Comparison of ENCODE assay signal across 9 cellular contexts in the genomic region with DNA sequence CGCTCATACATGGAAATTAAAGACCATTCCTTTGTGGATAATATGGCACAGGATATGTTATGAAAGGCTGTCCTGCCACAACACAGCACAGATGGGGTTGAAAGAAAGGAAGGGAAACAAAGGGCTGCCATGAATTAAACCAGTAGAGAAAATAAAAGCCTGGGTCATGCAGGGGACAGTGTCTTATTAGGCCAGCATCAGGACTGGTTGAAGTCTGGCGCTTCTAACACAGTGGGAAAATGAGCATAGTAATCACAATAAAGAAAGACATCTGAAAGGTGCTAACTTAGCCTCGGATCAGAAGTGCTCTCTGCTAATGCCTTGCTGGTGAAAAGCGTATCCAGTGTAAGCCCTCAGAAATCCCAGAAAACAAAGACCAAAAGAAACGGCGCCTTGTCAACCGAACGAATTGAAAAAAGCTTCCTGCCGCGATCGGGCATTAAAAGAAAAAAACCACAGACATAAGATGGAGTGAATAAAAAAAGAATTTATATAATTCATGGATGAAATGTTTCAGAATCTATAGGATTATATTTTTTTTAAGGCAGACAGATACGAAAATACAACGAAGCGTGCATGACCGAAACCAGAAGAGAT. TPM values are rescaled to one million over a fixed set of nuclear protein-coding genes. Genes with fewer than 3 reads are reported as not detected.
DNase-seq lines count a peak whose midpoint lies in the region; ATAC-seq and TF ChIP-seq lines count a peak whose summit lies in the region.
"Had no signal": no experiment of that assay in that cellular context is flagged by ENCODE, and none has a peak within 500 bp of the region (broad histone marks: within the 10 kb centered on the region; RNA-seq: fewer than 3 reads in every experiment).

No MANE protein-coding gene starts in this region.

- H3K36me3 Mint-ChIP-seq in neural crest cell (ENCODE audit: low read depth) = peaks cover 7% of the 10 kb centered on the region

- H3K4me3 ChIP-seq in ascending aorta = peak overlapping the region in 1 of 2 donors; percentile 63
- H3K4me3 ChIP-seq in breast epithelium = no peak overlapping the region
- no peak overlapping the region for H3K4me3 ChIP-seq in right atrium auricular region
- H3K4me3 ChIP-seq: cardiac muscle cell had no signal

- H3K27ac Mint-ChIP-seq in neural crest cell (ENCODE audit: unreplicated experiment) = peak overlapping the region; percentile 97

- intact Hi-C loops in ascending aorta (cut with DNase I) (no loop called here), breast epithelium (cut with DNase I; ENCODE audit: low total_unique reads) (loop anchor here (5.0 kb wide), 1 partner anchor 382 kb away; no protein-coding TSS in a partner anchor)

- H3K4me3 Mint-ChIP-seq in neural crest cell = peak overlapping the region; percentile 95

- H3K27me3 ChIP-seq in ascending aorta (no peaks in the 10 kb centered on the region), breast epithelium (peaks cover 0 to 9% of the 10 kb centered on the region in 2 donors), right atrium auricular region (no peaks in the 10 kb centered on the region)
- H3K27me3 ChIP-seq: cardiac muscle cell had no signal

- H3K36me3 ChIP-seq in ascending aorta = no peaks in the 10 kb centered on the region
- H3K36me3 ChIP-seq in breast epithelium = no peaks in the 10 kb centered on the region
- H3K36me3 ChIP-seq in right atrium auricular region = no peaks in the 10 kb centered on the region
- H3K36me3 ChIP-seq: cardiac muscle cell had no signal

- peak overlapping the region; percentile 56 to 62 for H3K27ac ChIP-seq in ascending aorta
- no peak overlapping the region for H3K27ac ChIP-seq in breast epithelium
- no peak overlapping the region for H3K27ac ChIP-seq in right atrium auricular region
- H3K27ac ChIP-seq: cardiac muscle cell had no signal

- H3K4me1 ChIP-seq in ascending aorta (no peaks in the 10 kb centered on the region), breast epithelium (no peaks in the 10 kb centered on the region), right atrium auricular region (no peaks in the 10 kb centered on the region)

- peak; percentile 59 for DNase-seq in DMS 273 (lab: John Stamatoyannopoulos, UW; ENCODE audit: unreplicated experiment)
- DNase-seq in NCI-H1694 (lab: John Stamatoyannopoulos, UW) = peak; percentile 25
- no peak for DNase-seq in ascending aorta (ENCODE audit: low spot score in 2 of 2)
- no peak for DNase-seq in neural crest cell (ENCODE audit: low read depth, low spot score)
- DNase-seq in NAMALWA (ENCODE audit: low spot score) = no peak
- DNase-seq in breast epithelium (ENCODE audit: low spot score in 2 of 2) = no peak
- no peak for DNase-seq in right atrium auricular region (ENCODE audit: low spot score)

- no peaks in the 10 kb centered on the region for H3K9me3 Mint-ChIP-seq in neural crest cell

- H3K27me3 Mint-ChIP-seq in neural crest cell (ENCODE audit: low read depth) = no peaks in the 10 kb centered on the region

- H3K9me3 ChIP-seq in ascending aorta (no peaks in the 10 kb centered on the region), breast epithelium (peaks cover 8 to 16% of the 10 kb centered on the region in 2 donors), right atrium auricular region (no peaks in the 10 kb centered on the region)

- TF ChIP-seq CTCF in ascending aorta (IDR thresholded peaks at IDR 0.05) = no peak
- no peak for TF ChIP-seq CTCF in neural crest cell (conservative IDR thresholded peaks at IDR 0.05)
- TF ChIP-seq CTCF in breast epithelium (IDR thresholded peaks at IDR 0.05) = no peak
- no peak for TF ChIP-seq CTCF in right atrium auricular region (IDR thresholded peaks at IDR 0.05)

- no peak for TF ChIP-seq POLR2A in breast epithelium (IDR thresholded peaks at IDR 0.05)

- peaks cover 53% of the 10 kb centered on the region for H3K4me1 Mint-ChIP-seq in neural crest cell

- no peak for ATAC-seq in GM18511 (IDR thresholded peaks at IDR 0.05; ENCODE audit: unreplicated experiment)

RNA-seq across cellular contexts. Expression of gene MKRN3, which starts 0.6 kb away (rescaled TPM):
- total RNA-seq in ascending aorta (3.4 TPM), neural crest cell (3.0 and 3.8 TPM in 2 replicates), breast epithelium (under 1 TPM in 2 of 3 donors, not detected in 1; 0.16 to 0.98 TPM), right atrium auricular region (under 1 TPM in 1 of 2 donors, not detected in 1; 0.43 TPM)
- total RNA-seq: cardiac muscle cell had no signal

Comparison
In these comparisons a context has a peak if more than half of its experiments do, and no peak if none do; other contexts are left out.
1. DNase-seq: peak in DMS 273 (single experiment) and NCI-H1694 (single experiment); none in ascending aorta (0 of 2), neural crest cell (single experiment), NAMALWA (single experiment), breast epithelium (0 of 2) and right atrium auricular region (single experiment).
2. H3K27ac ChIP-seq: peak in ascending aorta (2 of 2); none in breast epithelium (0 of 2) and right atrium auricular region (0 of 2).